Comparison of ENCODE assay signal across 8 cellular contexts in genomic region chr17:4412933-4413831, GRCh38. TPM values are rescaled to one million over a fixed set of nuclear protein-coding genes. Genes with fewer than 3 reads are reported as not detected.
DNase-seq lines count a peak whose midpoint lies in the region; ATAC-seq and TF ChIP-seq lines count a peak whose summit lies in the region.

No MANE protein-coding gene starts in this region.

- H3K4me3 ChIP-seq in Karpas-422 (ENCODE audit: low read length), result peak overlapping the region; percentile 45; the same call in 1 of the 2 replicates
- no peak overlapping the region for H3K4me3 ChIP-seq in naive thymus-derived CD4-positive, alpha-beta T cell (ENCODE audit: low read length)

- H3K27me3 Mint-ChIP-seq in naive thymus-derived CD4-positive, alpha-beta T cell, result peaks cover 0 to 1% (median 0%) of the 10 kb centered on the region in 5 donors

- H3K4me3 Mint-ChIP-seq in naive thymus-derived CD4-positive, alpha-beta T cell, result peak overlapping the region in 9 of 10 donors; percentile 39 to 73 (median 51)

- H4K20me1 ChIP-seq in Karpas-422 (ENCODE audit: insufficient read depth, low read depth, low read length), result no peaks in the 10 kb centered on the region

- H3K79me2 ChIP-seq in Karpas-422 (ENCODE audit: low read length), result no peaks in the 10 kb centered on the region

- no peaks in the 10 kb centered on the region for H3K36me3 Mint-ChIP-seq in naive thymus-derived CD4-positive, alpha-beta T cell

- POLR2A ChIA-PET in naive thymus-derived CD4-positive, alpha-beta T cell (lab: Charles Lee), result interaction anchor here (0.6 kb wide), 1 partner anchor 230 kb away, joined by 3 read pairs; no protein-coding TSS in a partner anchor

- peak overlapping the region; percentile 81; the same call in 1 of the 2 replicates for H2AFZ ChIP-seq in Karpas-422 (ENCODE audit: low read length)

- peaks cover 5% of the 10 kb centered on the region for H3K4me1 ChIP-seq in Karpas-422 (ENCODE audit: low read length)
- peaks cover 4 to 5% of the 10 kb centered on the region in 2 donors for H3K4me1 ChIP-seq in naive thymus-derived CD4-positive, alpha-beta T cell (ENCODE audit: control insufficient read depth in 2 of 2, insufficient read depth in 2 of 2, low read length in 2 of 2)

- H3K27me3 ChIP-seq in Karpas-422 (ENCODE audit: low read length), result no peaks in the 10 kb centered on the region
- no peaks in the 10 kb centered on the region for H3K27me3 ChIP-seq in naive thymus-derived CD4-positive, alpha-beta T cell (ENCODE audit: control insufficient read depth in 2 of 2, insufficient read depth in 2 of 2, low read length in 2 of 2)

- CTCF ChIA-PET in naive thymus-derived CD4-positive, alpha-beta T cell (lab: Charles Lee), result interaction anchor here (0.6 to 14.6 kb wide), 7 partner anchors 10 to 215 kb away, joined by 3 to 155 read pairs (median 3); no protein-coding TSS in a partner anchor

- no peaks in the 10 kb centered on the region for H3K36me3 ChIP-seq in Karpas-422 (ENCODE audit: insufficient read depth, low read length)
- no peaks in the 10 kb centered on the region for H3K36me3 ChIP-seq in naive thymus-derived CD4-positive, alpha-beta T cell (ENCODE audit: control insufficient read depth in 2 of 3, insufficient read depth in 3 of 3, low read length in 3 of 3)

- peak overlapping the region; percentile 56 for H3K9ac ChIP-seq in Karpas-422 (ENCODE audit: low read length)

- H3K4me1 Mint-ChIP-seq in naive thymus-derived CD4-positive, alpha-beta T cell, result peaks cover 0 to 9% (median 5%) of the 10 kb centered on the region in 7 donors

- DNase-seq in NCI-H187 (lab: John Stamatoyannopoulos, UW) (peak; percentile 42 to 49), NCI-H187 treated with DMSO at 0.1 percent for 48 hours (lab: John Stamatoyannopoulos, UW) (no peak), Karpas-422 (peak; percentile 94), activated T-cell treated with anti-CD3 and anti-CD28 coated beads for 4 hours (peak; percentile 87)
- peak; percentile 69 to 92 (median 83) for DNase-seq in naive thymus-derived CD4-positive, alpha-beta T cell
- peak; percentile 93 for DNase-seq in stimulated activated CD8-positive, alpha-beta memory T cell treated with anti-CD3 and anti-CD28 coated beads, Interleukin-7, amount 100 ng/mL, for 24 hours (ENCODE audit: low read depth)

- peak overlapping the region; percentile 71 for H3K4me2 ChIP-seq in Karpas-422 (ENCODE audit: low read depth, low read length, poor library complexity, severe bottlenecking)

- no peak overlapping the region for H3K27ac ChIP-seq in Karpas-422 (ENCODE audit: low read length)
- no peak overlapping the region for H3K27ac ChIP-seq in naive thymus-derived CD4-positive, alpha-beta T cell (ENCODE audit: low read depth, low read length)

- peak overlapping the region in 3 of 9 donors; percentile 36 to 78 (median 49) for H3K27ac Mint-ChIP-seq in naive thymus-derived CD4-positive, alpha-beta T cell

- peak; percentile 91 for ATAC-seq in esophagus mucosa
- peak; percentile 98 for ATAC-seq in naive thymus-derived CD4-positive, alpha-beta T cell

- H3K9me3 ChIP-seq in Karpas-422 (ENCODE audit: low read length), result no peaks in the 10 kb centered on the region
- H3K9me3 ChIP-seq in naive thymus-derived CD4-positive, alpha-beta T cell (ENCODE audit: control insufficient read depth in 2 of 3, low read length in 3 of 3), result no peaks in the 10 kb centered on the region

- H3K9me3 Mint-ChIP-seq in naive thymus-derived CD4-positive, alpha-beta T cell, result no peaks in the 10 kb centered on the region

- H3K9me2 ChIP-seq in Karpas-422 (replicated peaks; ENCODE audit: insufficient read depth, low read length), result no peaks in the 10 kb centered on the region

- intact Hi-C loops in naive thymus-derived CD4-positive, alpha-beta T cell (cut with micrococcal nuclease), result loop anchor here (1.0 to 2.0 kb wide), 7 partner anchors 47 to 213 kb away; partner anchors contain the start of genes ANKFY1 (in 1 of the 2) and UBE2G1 (in 1 of the 2)

TF ChIP-seq in PFSK-1, 5 proteins besides CTCF, POLR2A, EP300 and RAD21:
- TF ChIP-seq REST (IDR thresholded peaks at IDR 0.05; ENCODE audit: insufficient read depth in 1 of 2, low read depth in 2 of 2, low read length in 2 of 2), result no peak
- no peak for TF ChIP-seq SIN3A (IDR thresholded peaks at IDR 0.05; ENCODE audit: borderline replicate concordance, insufficient read depth, low read length)
- TF ChIP-seq FOXP2 (optimal IDR thresholded peaks at IDR 0.05; ENCODE audit: borderline replicate concordance, extremely low read depth, extremely low read length, insufficient read depth), result peak; percentile 49
- no peak for TF ChIP-seq POLR2AphosphoS5 (IDR thresholded peaks at IDR 0.05; ENCODE audit: low read depth, low read length)
- no peak for TF ChIP-seq TAF1 (IDR thresholded peaks at IDR 0.05; ENCODE audit: borderline replicate concordance, insufficient read depth, low read length)

RNA-seq across cellular contexts. Expression of gene SPNS3, which starts 20.6 kb away (rescaled TPM):
- 4.1 and 12.9 TPM in 2 replicates for total RNA-seq in Karpas-422 (2014; rRNA removed; shearing (Covaris generic); ENCODE audit: low replicate concordance)
- 7.9 TPM for polyA plus RNA-seq in PFSK-1 (2012; ENCODE audit: insufficient read length, low read depth)
- total RNA-seq in esophagus mucosa, result 0.48 TPM
- total RNA-seq in naive thymus-derived CD4-positive, alpha-beta T cell, result 1 to 10 TPM; 1.7 to 6.7 (median 4.2) TPM
- polyA plus RNA-seq in naive thymus-derived CD4-positive, alpha-beta T cell, result 1 to 10 TPM; 5.1 to 7.3 TPM

RNA-seq across cellular contexts. Expression of gene UBE2G1, which starts 46.7 kb away (rescaled TPM):
- 45.2 and 60.8 TPM in 2 replicates for total RNA-seq in Karpas-422 (2014; rRNA removed; shearing (Covaris generic); ENCODE audit: low replicate concordance)
- polyA plus RNA-seq in PFSK-1 (2012; ENCODE audit: insufficient read length, low read depth), result 72.7 TPM
- total RNA-seq in esophagus mucosa, result 93.4 TPM
- total RNA-seq in naive thymus-derived CD4-positive, alpha-beta T cell, result 10 to 100 TPM; 50.1 to 63.7 (median 56.6) TPM
- 10 to 100 TPM; 55.1 to 68.9 TPM for polyA plus RNA-seq in naive thymus-derived CD4-positive, alpha-beta T cell
